ENCODE assay signal across 8 cellular contexts in genomic region chr13:30346159-30346788, GRCh38. TPM values are rescaled to one million over a fixed set of nuclear protein-coding genes. Genes with fewer than 3 reads are reported as not detected.
DNase-seq lines count a peak whose midpoint lies in the region; ATAC-seq and TF ChIP-seq lines count a peak whose summit lies in the region.

No MANE protein-coding gene starts in this region.

- no peak for TF ChIP-seq CTCF in DND-41 (IDR thresholded peaks at IDR 0.05; ENCODE audit: borderline replicate concordance, extremely low read depth, low read length, poor library complexity, severe bottlenecking)
- TF ChIP-seq CTCF in mucosa of descending colon (IDR thresholded peaks at IDR 0.05) = no peak
- no peak for TF ChIP-seq CTCF in hepatocyte (IDR thresholded peaks at IDR 0.05; ENCODE audit: poor library complexity)

- H3K4me2 ChIP-seq in DND-41 (ENCODE audit: insufficient read depth, low read length) (peak overlapping the region; percentile 5; the same call in 1 of the 2 replicates), hepatocyte (no peak overlapping the region)

- H3K4me1 ChIP-seq in DND-41 (ENCODE audit: insufficient read depth, low read length) (peaks cover 39% of the 10 kb centered on the region), mucosa of descending colon (ENCODE audit: low read depth) (no peaks in the 10 kb centered on the region), hepatocyte (ENCODE audit: insufficient read depth) (peaks cover 8% of the 10 kb centered on the region)

- peak; percentile 80 for DNase-seq in DND-41
- peak; percentile 20 to 38 for DNase-seq in activated CD4-positive, alpha-beta T cell treated with anti-CD3 and anti-CD28 coated beads, Interleukin-2, amount 50 U/mL, for 4 hours
- peak; percentile 54 to 81 (median 58) for DNase-seq in mucosa of descending colon
- no peak for DNase-seq in NCI-H146 treated with DMSO at 0.1 percent for 48 hours (lab: John Stamatoyannopoulos, UW; ENCODE audit: unreplicated experiment)
- DNase-seq in posterior cingulate gyrus = no peak
- no peak for DNase-seq in hepatocyte (ENCODE audit: low spot score)
- no peak for DNase-seq in SHP77 (lab: John Stamatoyannopoulos, UW)

- H3K4me3 ChIP-seq in DND-41 (ENCODE audit: low read depth in 1 of 2, low read length in 2 of 2) (no peak overlapping the region), mucosa of descending colon (no peak overlapping the region), hepatocyte (no peak overlapping the region)

- no peak overlapping the region for H3K9ac ChIP-seq in DND-41 (ENCODE audit: low read depth, low read length)

- no peaks in the 10 kb centered on the region for H3K27me3 ChIP-seq in DND-41 (ENCODE audit: insufficient read depth, low read length, poor library complexity)
- H3K27me3 ChIP-seq in hepatocyte = no peaks in the 10 kb centered on the region

- H3K36me3 ChIP-seq in DND-41 (ENCODE audit: insufficient read depth, low read length) = no peaks in the 10 kb centered on the region; the same call in 1 of the 2 replicates
- H3K36me3 ChIP-seq in mucosa of descending colon (ENCODE audit: low read depth) = no peaks in the 10 kb centered on the region
- no peaks in the 10 kb centered on the region for H3K36me3 ChIP-seq in hepatocyte (replicated peaks; ENCODE audit: insufficient read depth, low read depth)

- H3K27ac ChIP-seq in DND-41 (ENCODE audit: low read length) = peak overlapping the region; percentile 61
- H3K27ac ChIP-seq in hepatocyte = no peak overlapping the region

- H2AFZ ChIP-seq in DND-41 (ENCODE audit: low read depth, low read length) (no peak overlapping the region), hepatocyte (no peak overlapping the region)

- 85% methylated on average over 5 of the region's 5 CpGs for WGBS in hepatocyte (ENCODE audit: low lambda C conversion rate, missing lambda C conversion rate)

- H3K9me3 ChIP-seq in DND-41 (ENCODE audit: insufficient read depth, low read length, severe bottlenecking) (no peaks in the 10 kb centered on the region), mucosa of descending colon (no peaks in the 10 kb centered on the region), hepatocyte (ENCODE audit: low read depth) (no peaks in the 10 kb centered on the region)

- peak; percentile 93 for ATAC-seq in DND-41 (ENCODE audit: insufficient read depth, low read depth)
- ATAC-seq in HG02884 (IDR thresholded peaks at IDR 0.05; ENCODE audit: unreplicated experiment) = peak; percentile 85
- peak; percentile 91 for ATAC-seq in mucosa of descending colon

- no peaks in the 10 kb centered on the region for H3K9me2 ChIP-seq in hepatocyte (replicated peaks; ENCODE audit: insufficient read depth)

- intact Hi-C loops in mucosa of descending colon (cut with DNase I, micrococcal nuclease) = no loop called here
- intact Hi-C loops in posterior cingulate gyrus (cut with DNase I) = no loop called here

- no peaks in the 10 kb centered on the region for H4K20me1 ChIP-seq in DND-41 (ENCODE audit: insufficient read depth, low read length)
- H4K20me1 ChIP-seq in hepatocyte (ENCODE audit: insufficient read depth, poor library complexity, severe bottlenecking) = no peaks in the 10 kb centered on the region

- H3K79me2 ChIP-seq in DND-41 (ENCODE audit: insufficient read depth, low read length) (no peaks in the 10 kb centered on the region), hepatocyte (no peaks in the 10 kb centered on the region)

RNA-seq across cellular contexts. Expression of gene KATNAL1, which starts 38.9 kb away (rescaled TPM):
- total RNA-seq in mucosa of descending colon = 10 to 100 TPM in 1 of 3 donors, 1 to 10 TPM in 2; 3.4 to 45.5 (median 5.8) TPM
- total RNA-seq in hepatocyte = 9.4 and 9.8 TPM in 2 replicates
- 2.1 and 2.4 TPM in 2 replicates for polyA plus RNA-seq in hepatocyte

Comparison
In these comparisons a context has a peak if more than half of its experiments do, and no peak if none do; other contexts are left out.
1. DNase-seq: peak in DND-41 (single experiment), activated CD4-positive, alpha-beta T cell treated with anti-CD3 and anti-CD28 coated beads, Interleukin-2, amount 50 U/mL, for 4 hours (2 of 2) and mucosa of descending colon (3 of 3); none in NCI-H146 treated with DMSO at 0.1 percent for 48 hours (single experiment), posterior cingulate gyrus (0 of 10), hepatocyte (single experiment) and SHP77 (0 of 2).
2. Peak in every context shown above with its lines, with median percentiles within 50 percentile points of each other: ATAC-seq.